Comparison of ENCODE assay signal across 22 cellular contexts in the genomic region with DNA sequence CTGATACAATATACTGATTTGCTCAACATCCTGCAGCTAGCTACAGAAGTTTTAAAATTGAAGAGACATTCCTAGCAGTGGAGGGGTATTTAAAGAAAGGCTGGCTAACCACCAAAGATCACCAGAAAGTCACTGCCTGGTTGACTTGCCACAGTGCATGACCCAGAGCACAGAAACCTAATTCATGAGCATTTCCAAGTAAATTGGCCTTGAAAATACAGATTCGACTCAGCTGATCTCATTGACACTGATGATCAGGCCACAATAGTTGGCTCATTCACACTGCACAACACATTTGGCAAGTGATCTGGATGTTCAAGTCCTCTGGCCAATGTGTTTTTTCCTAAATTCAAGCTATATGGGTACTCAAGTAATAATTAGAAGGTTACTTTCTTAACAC. TPM values are rescaled to one million over a fixed set of nuclear protein-coding genes. Genes with fewer than 3 reads are reported as not detected.
DNase-seq lines count a peak whose midpoint lies in the region; ATAC-seq, FAIRE-seq and TF ChIP-seq lines count a peak whose summit lies in the region.
"Had no signal": no experiment of that assay in that cellular context is flagged by ENCODE, and none has a peak within 500 bp of the region (broad histone marks: within the 10 kb centered on the region; RNA-seq: fewer than 3 reads in every experiment).

No MANE protein-coding gene starts in this region.

- ATAC-seq in stimulated activated naive CD8-positive, alpha-beta T cell treated with anti-CD3 and anti-CD28 coated beads, Interleukin-15, amount 100 ng/mL, for 72 hours: peak; percentile 45
- no peak for ATAC-seq in stimulated activated naive CD8-positive, alpha-beta T cell treated with anti-CD3 and anti-CD28 coated beads, Interleukin-15, Interleukin-2, amounts not matched to agents 100 U/mL and 50 U/mL, for 24 hours
- ATAC-seq: CD8-positive, alpha-beta T cell; GM12878 had no signal

- H3K36me3 ChIP-seq in bronchial epithelial cell (ENCODE audit: control insufficient read depth, insufficient read depth, low read length): no peaks in the 10 kb centered on the region
- H3K36me3 ChIP-seq: BLaER1 treated with 17β-estradiol and CSF1 and Interleukin-3, amounts not matched to agents 10 nM and 100 nM had no signal

- no peak overlapping the region for H3K27ac Mint-ChIP-seq in stimulated activated naive CD8-positive, alpha-beta T cell treated with anti-CD3 and anti-CD28 coated beads, Interleukin-15, amount 100 ng/mL, for 72 hours
- no peak overlapping the region for H3K27ac Mint-ChIP-seq in endothelial cell (ENCODE audit: unreplicated experiment)
- H3K27ac Mint-ChIP-seq: B cell; CD8-positive, alpha-beta T cell had no signal

- no peaks in the 10 kb centered on the region for H3K27me3 Mint-ChIP-seq in stimulated activated naive CD8-positive, alpha-beta T cell treated with anti-CD3 and anti-CD28 coated beads, Interleukin-15, amount 100 ng/mL, for 72 hours
- H3K27me3 Mint-ChIP-seq in endothelial cell (ENCODE audit: unreplicated experiment): no peaks in the 10 kb centered on the region
- H3K27me3 Mint-ChIP-seq: B cell had no signal

- H3K4me3 ChIP-seq in bronchial epithelial cell (ENCODE audit: low read depth, low read length): no peak overlapping the region
- H3K4me3 ChIP-seq: BLaER1 treated with 17β-estradiol and CSF1 and Interleukin-3, amounts not matched to agents 10 nM and 100 nM; GM12878; GM23248 had no signal

- H3K4me1 Mint-ChIP-seq in stimulated activated naive CD8-positive, alpha-beta T cell treated with anti-CD3 and anti-CD28 coated beads, Interleukin-15, amount 100 ng/mL, for 72 hours: no peaks in the 10 kb centered on the region
- no peaks in the 10 kb centered on the region for H3K4me1 Mint-ChIP-seq in endothelial cell (ENCODE audit: unreplicated experiment)
- H3K4me1 Mint-ChIP-seq: B cell had no signal

- no peaks in the 10 kb centered on the region for H3K36me3 Mint-ChIP-seq in endothelial cell (ENCODE audit: low read depth, unreplicated experiment)
- H3K36me3 Mint-ChIP-seq: CD8-positive, alpha-beta T cell had no signal

- no peak for TF ChIP-seq CTCF in bronchial epithelial cell (IDR thresholded peaks at IDR 0.05; ENCODE audit: insufficient read depth, low read length, severe bottlenecking)
- TF ChIP-seq CTCF in endothelial cell (IDR thresholded peaks at IDR 0.05; ENCODE audit: unreplicated experiment): no peak

- no peak for DNase-seq in stimulated activated naive CD8-positive, alpha-beta T cell treated with anti-CD3 and anti-CD28 coated beads, Interleukin-15, amount 100 ng/mL, for 72 hours
- no peak for DNase-seq in stimulated activated naive CD8-positive, alpha-beta T cell treated with anti-CD3 and anti-CD28 coated beads, Interleukin-15, Interleukin-2, amounts not matched to agents 100 U/mL and 50 U/mL, for 24 hours
- DNase-seq in bronchial epithelial cell (ENCODE audit: low read depth) (no peak), medulla oblongata (ENCODE audit: extremely low spot score) (peak; percentile 13), superior temporal gyrus (ENCODE audit: extremely low spot score) (peak; percentile 48), endothelial cell (ENCODE audit: low spot score) (no peak), middle frontal gyrus (ENCODE audit: extremely low spot score, low spot score) (no peak), HK-2 (ENCODE audit: unreplicated experiment) (no peak)
- DNase-seq: 8988T; Calu3; CD8-positive, alpha-beta T cell; DMS79 treated with DMSO at 0.1 percent for 48 hours; EL; GM23248; HCEC 1CT had no signal

- no peaks in the 10 kb centered on the region for H3K9me3 Mint-ChIP-seq in stimulated activated naive CD8-positive, alpha-beta T cell treated with anti-CD3 and anti-CD28 coated beads, Interleukin-15, amount 100 ng/mL, for 72 hours
- H3K9me3 Mint-ChIP-seq in endothelial cell (ENCODE audit: unreplicated experiment): no peaks in the 10 kb centered on the region
- H3K9me3 Mint-ChIP-seq: CD8-positive, alpha-beta T cell had no signal

- FAIRE-seq in bronchial epithelial cell (lab: Jason Lieb, UNC): peak; percentile 50
- FAIRE-seq: GM12878, H54 had no signal

- H3K4me3 Mint-ChIP-seq in stimulated activated naive CD8-positive, alpha-beta T cell treated with anti-CD3 and anti-CD28 coated beads, Interleukin-15, amount 100 ng/mL, for 72 hours: no peak overlapping the region
- H3K4me3 Mint-ChIP-seq in endothelial cell (ENCODE audit: unreplicated experiment): no peak overlapping the region
- H3K4me3 Mint-ChIP-seq: B cell; CD8-positive, alpha-beta T cell had no signal

- H3K27me3 ChIP-seq in bronchial epithelial cell (ENCODE audit: control insufficient read depth, insufficient read depth, low read length): no peaks in the 10 kb centered on the region
- H3K27me3 ChIP-seq: BLaER1 treated with 17β-estradiol and CSF1 and Interleukin-3, amounts not matched to agents 10 nM and 100 nM had no signal

RNA-seq across cellular contexts. Expression of gene TDRD6, which starts 13.3 kb away (rescaled TPM):
- total RNA-seq in bronchial epithelial cell (0.26 TPM in 2 replicates), endothelial cell (ENCODE audit: unreplicated experiment) (0.21 TPM)
- total RNA-seq: A673; B cell; CD8-positive, alpha-beta T cell; G401; GM12878; GM23248; HT1080 had no signal

RNA-seq across cellular contexts. Expression of gene SLC25A27, which starts 21.6 kb away (rescaled TPM):
- total RNA-seq in bronchial epithelial cell: 5.3 and 13.8 TPM in 2 replicates
- total RNA-seq in endothelial cell (ENCODE audit: unreplicated experiment): 4.7 TPM
- total RNA-seq: G401, GM12878 had no signal

RNA-seq across cellular contexts. Expression of gene CYP39A1, which starts 21.8 kb away (rescaled TPM):
- total RNA-seq in bronchial epithelial cell (5.0 and 17.4 TPM in 2 replicates), endothelial cell (ENCODE audit: unreplicated experiment) (2.5 TPM)
- total RNA-seq: A673; B cell; CD8-positive, alpha-beta T cell; G401; GM12878; GM23248 had no signal

Comparison
In these comparisons a context has a peak if more than half of its experiments do, and no peak if none do; other contexts are left out.
1. DNase-seq: peak in medulla oblongata (single experiment) and superior temporal gyrus (single experiment); none in stimulated activated naive CD8-positive, alpha-beta T cell treated with anti-CD3 and anti-CD28 coated beads, Interleukin-15, amount 100 ng/mL, for 72 hours (0 of 2), stimulated activated naive CD8-positive, alpha-beta T cell treated with anti-CD3 and anti-CD28 coated beads, Interleukin-15, Interleukin-2, amounts not matched to agents 100 U/mL and 50 U/mL, for 24 hours (single experiment), bronchial epithelial cell (single experiment), endothelial cell (single experiment), middle frontal gyrus (single experiment) and HK-2 (single experiment).